28 cellular contexts compared by ENCODE assay signal in genomic region chr2:178344121-178344520, GRCh38.
"Had no signal": no experiment of that assay in that cellular context is flagged by ENCODE, and none has a peak within 500 bp of the region (broad histone marks: within the 10 kb centered on the region; RNA-seq: fewer than 3 reads in every experiment).

No MANE protein-coding gene starts in this region.

- H3K4me1 Mint-ChIP-seq: stimulated activated effector memory CD8-positive, alpha-beta T cell treated with anti-CD3 and anti-CD28 coated beads, Interleukin-12 subunit alpha, Interleukin-12 subunit beta, amount 100 ng/mL, for 72 hours; stimulated activated memory B cell treated with anti-CD40 and anti-IgM and Interleukin-4, amounts not matched to agents 10 μg/mL and 1 μg/mL and 100 μg/mL, for 72 hours; stimulated activated naive B cell treated with anti-CD40 and anti-IgM and Interleukin-4, amounts not matched to agents 10 μg/mL and 1 μg/mL and 100 μg/mL, for 72 hours; stimulated activated naive CD8-positive, alpha-beta T cell treated with anti-CD3 and anti-CD28 coated beads, Interleukin-15, amount 100 ng/mL, for 72 hours had no signal

- H3K27me3 ChIP-seq: stomach, suprapubic skin, testis, thyroid gland, tibial artery, tibial nerve, transverse colon, upper lobe of left lung, upper lobe of right lung, uterus had no signal

- H3K9me3 Mint-ChIP-seq: stimulated activated effector memory CD8-positive, alpha-beta T cell treated with anti-CD3 and anti-CD28 coated beads, Interleukin-12 subunit alpha, Interleukin-12 subunit beta, amount 100 ng/mL, for 72 hours; stimulated activated memory B cell treated with anti-CD40 and anti-IgM and Interleukin-4, amounts not matched to agents 10 μg/mL and 1 μg/mL and 100 μg/mL, for 72 hours; stimulated activated naive B cell treated with anti-CD40 and anti-IgM and Interleukin-4, amounts not matched to agents 10 μg/mL and 1 μg/mL and 100 μg/mL, for 72 hours; stimulated activated naive CD8-positive, alpha-beta T cell treated with anti-CD3 and anti-CD28 coated beads, Interleukin-15, amount 100 ng/mL, for 72 hours; stimulated activated naive CD8-positive, alpha-beta T cell treated with anti-CD3 and anti-CD28 coated beads, Interleukin-15, Interleukin-2, amounts not matched to agents 100 ng/mL and 50 ng/mL, for 24 hours; type B pancreatic cell had no signal

- H3K27ac Mint-ChIP-seq: stimulated activated effector memory CD8-positive, alpha-beta T cell treated with anti-CD3 and anti-CD28 coated beads, Interleukin-12 subunit alpha, Interleukin-12 subunit beta, amount 100 ng/mL, for 72 hours; stimulated activated memory B cell treated with anti-CD40 and anti-IgM and Interleukin-4, amounts not matched to agents 10 μg/mL and 1 μg/mL and 100 μg/mL, for 72 hours; stimulated activated naive B cell treated with anti-CD40 and anti-IgM and Interleukin-4, amounts not matched to agents 10 μg/mL and 1 μg/mL and 100 μg/mL, for 72 hours; stimulated activated naive CD8-positive, alpha-beta T cell treated with anti-CD3 and anti-CD28 coated beads, Interleukin-15, amount 100 ng/mL, for 72 hours; stimulated activated naive CD8-positive, alpha-beta T cell treated with anti-CD3 and anti-CD28 coated beads, Interleukin-15, Interleukin-2, amounts not matched to agents 100 ng/mL and 50 ng/mL, for 24 hours; type B pancreatic cell had no signal

- H3K36me3 Mint-ChIP-seq: stimulated activated effector memory CD8-positive, alpha-beta T cell treated with anti-CD3 and anti-CD28 coated beads, Interleukin-12 subunit alpha, Interleukin-12 subunit beta, amount 100 ng/mL, for 72 hours; stimulated activated memory B cell treated with anti-CD40 and anti-IgM and Interleukin-4, amounts not matched to agents 10 μg/mL and 1 μg/mL and 100 μg/mL, for 72 hours; stimulated activated naive B cell treated with anti-CD40 and anti-IgM and Interleukin-4, amounts not matched to agents 10 μg/mL and 1 μg/mL and 100 μg/mL, for 72 hours had no signal

- DNase-seq: stimulated activated CD4-positive, alpha-beta T cell treated with anti-CD3 and anti-CD28 coated beads, Interleukin-2, amount 100 ng/mL, for 24 hours; stimulated activated CD4-positive, alpha-beta T cell treated with anti-CD3 and anti-CD28 coated beads, Interleukin-2, amount 100 ng/mL, for 48 hours; stimulated activated CD4-positive, alpha-beta T cell treated with anti-CD3 and anti-CD28 coated beads, Interleukin-4, amount 100 ng/mL, for 1 hour; stimulated activated CD4-positive, alpha-beta T cell treated with anti-CD3 and anti-CD28 coated beads, Interleukin-4, amount 100 ng/mL, for 24 hours; stimulated activated CD4-positive, alpha-beta T cell treated with anti-CD3 and anti-CD28 coated beads, Interleukin-4, amount 100 ng/mL, for 4 hours; stimulated activated CD8-positive, alpha-beta memory T cell treated with anti-CD3 and anti-CD28 coated beads, Interleukin-4, amount 100 ng/mL, for 48 hours; stimulated activated naive B cell treated with anti-CD40 and anti-IgM and Interleukin-4, amounts not matched to agents 10 μg/mL and 1 μg/mL and 100 μg/mL, for 72 hours; stimulated activated naive CD4-positive, alpha-beta T cell; stimulated activated naive CD4-positive, alpha-beta T cell treated with Interleukin-2 at 50 U/mL for 16 hours; stimulated activated naive CD8-positive, alpha-beta T cell treated with anti-CD3 and anti-CD28 coated beads, Interleukin-15, amount 100 ng/mL, for 72 hours; stimulated activated naive CD8-positive, alpha-beta T cell treated with anti-CD3 and anti-CD28 coated beads, Interleukin-15, Interleukin-2, amounts not matched to agents 100 U/mL and 50 U/mL, for 24 hours; stomach; substantia nigra; testis; thyroid gland; tibial artery; transverse colon; trophoblast cell; upper lobe of right lung; uterus had no signal

- H3K4me1 ChIP-seq: stomach, suprapubic skin, testis, thyroid gland, tibial artery, tibial nerve, transverse colon, upper lobe of left lung, upper lobe of right lung, uterus had no signal

- H3K9me3 ChIP-seq: stomach, suprapubic skin, testis, thoracic aorta, thyroid gland, tibial artery, tibial nerve, transverse colon, upper lobe of left lung, upper lobe of right lung, uterus had no signal

- H3K27me3 Mint-ChIP-seq: type B pancreatic cell had no signal

- H3K27ac ChIP-seq: stomach, suprapubic skin, testis, thoracic aorta, thyroid gland, tibial artery, tibial nerve, transverse colon, upper lobe of left lung, upper lobe of right lung, uterus had no signal

- H3K36me3 ChIP-seq: stomach, suprapubic skin, thoracic aorta, thyroid gland, transverse colon, upper lobe of left lung, upper lobe of right lung, uterus had no signal

- H3K4me3 ChIP-seq: stomach, suprapubic skin, testis, thoracic aorta, thyroid gland, tibial artery, tibial nerve, transverse colon, upper lobe of left lung, upper lobe of right lung, uterus had no signal

- H3K4me3 Mint-ChIP-seq: stimulated activated effector memory CD8-positive, alpha-beta T cell treated with anti-CD3 and anti-CD28 coated beads, Interleukin-12 subunit alpha, Interleukin-12 subunit beta, amount 100 ng/mL, for 72 hours; stimulated activated memory B cell treated with anti-CD40 and anti-IgM and Interleukin-4, amounts not matched to agents 10 μg/mL and 1 μg/mL and 100 μg/mL, for 72 hours; stimulated activated naive B cell treated with anti-CD40 and anti-IgM and Interleukin-4, amounts not matched to agents 10 μg/mL and 1 μg/mL and 100 μg/mL, for 72 hours; stimulated activated naive CD8-positive, alpha-beta T cell treated with anti-CD3 and anti-CD28 coated beads, Interleukin-15, amount 100 ng/mL, for 72 hours; stimulated activated naive CD8-positive, alpha-beta T cell treated with anti-CD3 and anti-CD28 coated beads, Interleukin-15, Interleukin-2, amounts not matched to agents 100 ng/mL and 50 ng/mL, for 24 hours; type B pancreatic cell had no signal
